ENCODE assay signal across 18 cellular contexts in genomic region chr2:71461304-71461671, GRCh38.
"Had no signal": no experiment of that assay in that cellular context is flagged by ENCODE, and none has a peak within 500 bp of the region (broad histone marks: within the 10 kb centered on the region; RNA-seq: fewer than 3 reads in every experiment).

No MANE protein-coding gene starts in this region.

- H3K27ac Mint-ChIP-seq: activated CD4-positive, alpha-beta T cell treated with anti-CD3 and anti-CD28 coated beads, Interleukin-2, amount 10 ng/mL, durations not matched to agents 7 days and 5 days; activated CD8-positive, alpha-beta T cell treated with anti-CD3 and anti-CD28 coated beads, Interleukin-2, amount 10 ng/mL, durations not matched to agents 7 days and 5 days; activated naive CD4-positive, alpha-beta T cell treated with anti-CD3 and anti-CD28 coated beads for 36 hours; activated T-cell treated with anti-CD3 and anti-CD28 coated beads, Interleukin-2, amount 50 U/mL, for 24 hours; immature natural killer cell; nephron progenitor cell had no signal

- H3K9me3 ChIP-seq: ovary, sigmoid colon, upper lobe of right lung had no signal

- DNase-seq: activated CD4-positive, alpha-beta T cell treated with anti-CD3 and anti-CD28 coated beads, Interleukin-2, amount 10 ng/mL, durations not matched to agents 7 days and 5 days; activated CD8-positive, alpha-beta T cell treated with anti-CD3 and anti-CD28 coated beads, Interleukin-2, amount 10 ng/mL, durations not matched to agents 7 days and 5 days; activated naive CD4-positive, alpha-beta T cell treated with anti-CD3 and anti-CD28 coated beads for 36 hours; activated T-cell treated with anti-CD3 and anti-CD28 coated beads, Interleukin-2, amount 50 U/mL, for 24 hours; caudate nucleus; mammary epithelial cell; nephron progenitor cell; ovary; sigmoid colon; stimulated activated CD4-positive, alpha-beta T cell treated with anti-CD3 and anti-CD28 coated beads, Interleukin-12 subunit alpha, Interleukin-12 subunit beta, amount 100 ng/mL, for 4 hours; stimulated activated CD4-positive, alpha-beta T cell treated with anti-CD3 and anti-CD28 coated beads, Interleukin-1b, Interleukin-23, amount 100 ng/mL, for 48 hours; stimulated activated CD8-positive, alpha-beta memory T cell treated with anti-CD3 and anti-CD28 coated beads, Interleukin-4, amount 100 ng/mL, for 48 hours; stimulated activated naive CD4-positive, alpha-beta T cell had no signal

- H3K4me3 ChIP-seq: ovary, sigmoid colon, upper lobe of right lung had no signal

- H3K27me3 Mint-ChIP-seq: activated CD4-positive, alpha-beta T cell treated with anti-CD3 and anti-CD28 coated beads, Interleukin-2, amount 10 ng/mL, durations not matched to agents 7 days and 5 days had no signal

- H3K4me3 Mint-ChIP-seq: activated CD4-positive, alpha-beta T cell treated with anti-CD3 and anti-CD28 coated beads, Interleukin-2, amount 10 ng/mL, durations not matched to agents 7 days and 5 days; activated CD8-positive, alpha-beta T cell treated with anti-CD3 and anti-CD28 coated beads, Interleukin-2, amount 10 ng/mL, durations not matched to agents 7 days and 5 days; activated naive CD4-positive, alpha-beta T cell treated with anti-CD3 and anti-CD28 coated beads for 36 hours; activated T-cell treated with anti-CD3 and anti-CD28 coated beads, Interleukin-2, amount 50 U/mL, for 24 hours; immature natural killer cell; nephron progenitor cell had no signal

- H3K4me1 Mint-ChIP-seq: activated CD4-positive, alpha-beta T cell treated with anti-CD3 and anti-CD28 coated beads, Interleukin-2, amount 10 ng/mL, durations not matched to agents 7 days and 5 days had no signal

- FAIRE-seq: frontal cortex had no signal

- H3K36me3 Mint-ChIP-seq: brain, immature natural killer cell had no signal

- H3K27ac ChIP-seq: ovary, sigmoid colon, upper lobe of right lung had no signal

- H3K9me3 Mint-ChIP-seq: activated naive CD4-positive, alpha-beta T cell treated with anti-CD3 and anti-CD28 coated beads for 36 hours; activated T-cell treated with anti-CD3 and anti-CD28 coated beads, Interleukin-2, amount 50 U/mL, for 24 hours; immature natural killer cell; nephron progenitor cell had no signal

- ATAC-seq: activated CD4-positive, CD25-positive, alpha-beta regulatory T cell treated with anti-CD3 and anti-CD28 coated beads, Interleukin-2, amount 50 U/mL, for 24 hours; activated CD8-positive, alpha-beta T cell treated with anti-CD3 and anti-CD28 coated beads, Interleukin-2, amount 10 ng/mL, durations not matched to agents 7 days and 5 days had no signal

- H3K36me3 ChIP-seq: ovary, sigmoid colon, upper lobe of right lung had no signal

- H3K27me3 ChIP-seq: ovary had no signal
